In genomic region chr19:29248332-29248844, GRCh38 we compare ENCODE assay signal across 23 cellular contexts. TPM values are rescaled to one million over a fixed set of nuclear protein-coding genes. Genes with fewer than 3 reads are reported as not detected.
DNase-seq lines count a peak whose midpoint lies in the region; ATAC-seq and TF ChIP-seq lines count a peak whose summit lies in the region.
"Had no signal": no experiment of that assay in that cellular context is flagged by ENCODE, and none has a peak within 500 bp of the region (broad histone marks: within the 10 kb centered on the region; RNA-seq: fewer than 3 reads in every experiment).

No MANE protein-coding gene starts in this region.

- intact Hi-C loops in Panc1 (cut with micrococcal nuclease; ENCODE audit: unreplicated experiment): no loop called here

- no peaks in the 10 kb centered on the region for H3K4me1 ChIP-seq in Panc1 (ENCODE audit: control insufficient read depth, insufficient read depth, low read length)
- H3K4me1 ChIP-seq: BE2C, Peyer's patch had no signal

- BruUV-seq in Panc1 (replicated peaks; lab: Mats Ljungman, UMichigan): no TSS peak

- H3K4me3 ChIP-seq in Panc1 (ENCODE audit: low read depth in 2 of 2, low read length in 2 of 2): no peak overlapping the region
- H3K4me3 ChIP-seq: Peyer's patch had no signal

- H3K27me3 ChIP-seq in Panc1 (ENCODE audit: control insufficient read depth, insufficient read depth, low read length): peaks cover 2% of the 10 kb centered on the region; the same call in 1 of the 2 replicates
- H3K27me3 ChIP-seq: BE2C, Peyer's patch had no signal

- CTCF ChIA-PET in Panc1 (lab: Charles Lee): interaction anchor here (0.7 kb wide), 1 partner anchor 730 kb away, joined by 7 read pairs; no protein-coding TSS in a partner anchor

- POLR2A ChIA-PET in Panc1 (lab: Charles Lee): no interaction called here

- no peaks in the 10 kb centered on the region for H3K9me3 ChIP-seq in Panc1 (ENCODE audit: control insufficient read depth, insufficient read depth, low read depth, low read length)
- H3K9me3 ChIP-seq: BE2C, Peyer's patch had no signal

- no peaks in the 10 kb centered on the region for H3K36me3 ChIP-seq in Panc1 (ENCODE audit: control insufficient read depth, insufficient read depth, low read length)
- H3K36me3 ChIP-seq: BE2C, Peyer's patch had no signal

- peak; percentile 74 for DNase-seq in NCI-H2171 treated with DMSO at 0.1 percent for 48 hours (lab: John Stamatoyannopoulos, UW)
- no peak for DNase-seq in NCI-H2171 (lab: John Stamatoyannopoulos, UW)
- no peak for DNase-seq in Panc1 (ENCODE audit: low read depth, low spot score)
- DNase-seq in islet precursor cell: peak; percentile 28
- DNase-seq in stimulated activated CD4-positive, alpha-beta T cell treated with anti-CD3 and anti-CD28 coated beads, Interleukin-15, amount 100 ng/mL, for 24 hours: no peak
- no peak for DNase-seq in cerebellum (ENCODE audit: low spot score)
- DNase-seq: ACHN; CD8-positive, alpha-beta memory T cell; DMS 273 treated with DMSO at 0.1 percent for 48 hours; DMS79; EL; GF-D8; Karpas-422; NCI-H1092 treated with DMSO at 0.1 percent for 48 hours; NCI-H187; NCI-H2107; NCI-H226; NCI-H510A; Peyer's patch; SHP77 treated with DMSO at 0.1 percent for 48 hours had no signal

- ATAC-seq in Panc1 (0 out of 2 replicates have a peak, but pooled peaks have one; percentile 48), GM18909 (IDR thresholded peaks at IDR 0.05; ENCODE audit: poor library complexity, unreplicated experiment) (no peak)

- in situ Hi-C loops in Panc1 (cut with HindIII; ENCODE audit: low pct_unique_long_range_greater_than_20kb, low sequenced_read_pairs): no loop called here

- no peak for TF ChIP-seq CTCF in Panc1 (IDR thresholded peaks at IDR 0.05)

- H3K27ac ChIP-seq in Panc1 (ENCODE audit: low read length): no peak overlapping the region
- H3K27ac ChIP-seq: 22Rv1, Peyer's patch had no signal

RNA-seq across cellular contexts. Expression of gene UQCRFS1, which starts 35.4 kb away (rescaled TPM):
- total RNA-seq in Panc1 (2021; ENCODE audit: unreplicated experiment): 70.0 TPM
- 28.3 TPM for polyA plus RNA-seq in Panc1 (2012; ENCODE audit: insufficient read length)
- 16.4 TPM for total RNA-seq in cerebellum

Comparison
In these comparisons a context has a peak if more than half of its experiments do, and no peak if none do; other contexts are left out.
1. DNase-seq: peak in NCI-H2171 treated with DMSO at 0.1 percent for 48 hours (single experiment) and islet precursor cell (single experiment); none in NCI-H2171 (single experiment), Panc1 (single experiment), stimulated activated CD4-positive, alpha-beta T cell treated with anti-CD3 and anti-CD28 coated beads, Interleukin-15, amount 100 ng/mL, for 24 hours (single experiment) and cerebellum (single experiment).